Comparison of ENCODE assay signal across 14 cellular contexts in genomic region chr9:130665029-130665430, GRCh38. TPM values are rescaled to one million over a fixed set of nuclear protein-coding genes. Genes with fewer than 3 reads are reported as not detected.
DNase-seq lines count a peak whose midpoint lies in the region; ATAC-seq, FAIRE-seq and TF ChIP-seq lines count a peak whose summit lies in the region.
"Had no signal": no experiment of that assay in that cellular context is flagged by ENCODE, and none has a peak within 500 bp of the region (broad histone marks: within the 10 kb centered on the region; RNA-seq: fewer than 3 reads in every experiment).

No MANE protein-coding gene starts in this region.

- H2AFZ ChIP-seq in K562 (ENCODE audit: low read depth, low read length): no peak overlapping the region

- ATAC-seq in K562: no peak
- no peak for ATAC-seq in naive thymus-derived CD4-positive, alpha-beta T cell
- ATAC-seq: activated CD4-positive, CD25-positive, alpha-beta regulatory T cell treated with anti-CD3 and anti-CD28 coated beads, Interleukin-2, amount 50 U/mL, for 24 hours had no signal

- no peak for FAIRE-seq in K562 (lab: Jason Lieb, UNC)
- FAIRE-seq: islet of Langerhans had no signal

- H3K4me3 ChIP-seq in K562: no peak overlapping the region
- no peak overlapping the region for H3K4me3 ChIP-seq in naive thymus-derived CD4-positive, alpha-beta T cell (ENCODE audit: low read length)
- H3K4me3 ChIP-seq: BLaER1 had no signal

- 16% methylated on average over 12 of the region's 26 CpGs for WGBS in K562 (ENCODE audit: insufficient coverage, low coverage, missing lambda C conversion rate)

- H3K27ac ChIP-seq in K562 (ENCODE audit: extremely low read depth, low read depth, low read length): no peak overlapping the region
- no peak overlapping the region for H3K27ac ChIP-seq in naive thymus-derived CD4-positive, alpha-beta T cell (ENCODE audit: low read depth, low read length)
- H3K27ac ChIP-seq: BLaER1 had no signal

- no peaks in the 10 kb centered on the region for H3K9me1 ChIP-seq in K562 (ENCODE audit: control insufficient read depth, insufficient read depth, low read length)

- peaks cover 34 to 75% (median 45%) of the 10 kb centered on the region in 5 donors for H3K27me3 Mint-ChIP-seq in naive thymus-derived CD4-positive, alpha-beta T cell

- no peak for TF ChIP-seq RAD21 in K562 (CRISPR knock-in tag; conservative IDR thresholded peaks at IDR 0.05 in 1 of 2, IDR thresholded peaks at IDR 0.05 in 1 of 2)

- CTCF ChIA-PET in K562 (lab: Yijun Ruan, JAX; ENCODE audit: low intra/inter-chr PET ratio): no interaction called here
- CTCF ChIA-PET in naive thymus-derived CD4-positive, alpha-beta T cell (lab: Charles Lee): no interaction called here

- H3K4me3 Mint-ChIP-seq in naive thymus-derived CD4-positive, alpha-beta T cell: peak overlapping the region in 9 of 10 donors; percentile 43 to 91 (median 64)

- peak overlapping the region; percentile 41; the same call in 1 of the 2 replicates for H3K9ac ChIP-seq in ES-I3 (ENCODE audit: low read depth, low read length)
- H3K9ac ChIP-seq in K562 (ENCODE audit: insufficient read depth in 1 of 2, low read depth in 2 of 2, low read length in 2 of 2): no peak overlapping the region
- H3K9ac ChIP-seq: BLaER1 had no signal

- H3K4me2 ChIP-seq in K562 (ENCODE audit: insufficient read depth, low read length): no peak overlapping the region
- H3K4me2 ChIP-seq: BLaER1 had no signal

- H3K36me3 ChIP-seq in ES-I3 (ENCODE audit: insufficient read depth, low read length) (no peaks in the 10 kb centered on the region), K562 (ENCODE audit: control insufficient read depth, insufficient read depth, low read length) (no peaks in the 10 kb centered on the region)
- no peaks in the 10 kb centered on the region for H3K36me3 ChIP-seq in naive thymus-derived CD4-positive, alpha-beta T cell (ENCODE audit: control insufficient read depth in 2 of 3, insufficient read depth in 3 of 3, low read length in 3 of 3)
- H3K36me3 ChIP-seq: BLaER1 had no signal

- peaks cover 6% of the 10 kb centered on the region; the same call in 1 of the 2 replicates for H4K20me1 ChIP-seq in K562 (replicated peaks; ENCODE audit: control insufficient read depth, insufficient read depth, low read length)

- H3K9me3 ChIP-seq in ES-I3 (ENCODE audit: control insufficient read depth, insufficient read depth, low read length) (no peaks in the 10 kb centered on the region), K562 (replicated peaks; ENCODE audit: control insufficient read depth, insufficient read depth, low read depth, low read length) (no peaks in the 10 kb centered on the region)
- H3K9me3 ChIP-seq in naive thymus-derived CD4-positive, alpha-beta T cell (ENCODE audit: control insufficient read depth in 2 of 3, low read length in 3 of 3): no peaks in the 10 kb centered on the region
- H3K9me3 ChIP-seq: BLaER1 had no signal

- no peak for TF ChIP-seq POLR2A in K562 (conservative IDR thresholded peaks at IDR 0.05)

- POLR2A ChIA-PET in K562 (lab: Yijun Ruan, JAX): interaction anchor here (1.1 kb wide), 1 partner anchor 130 kb away, joined by 4 read pairs; no protein-coding TSS in a partner anchor
- POLR2A ChIA-PET in naive thymus-derived CD4-positive, alpha-beta T cell (lab: Charles Lee): no interaction called here

- H3K36me3 Mint-ChIP-seq in naive thymus-derived CD4-positive, alpha-beta T cell: peaks cover 0 to 2% (median 0%) of the 10 kb centered on the region in 5 donors

- DNase-seq in AG20443 (ENCODE audit: low spot score): peak; percentile 9
- DNase-seq in K562 (ENCODE audit: extremely low read depth in 1 of 4, low spot score in 3 of 4): no peak
- no peak for DNase-seq in naive thymus-derived CD4-positive, alpha-beta T cell
- no peak for DNase-seq in NCI-H526 (lab: John Stamatoyannopoulos, UW)
- no peak for DNase-seq in kidney tubule cell (ENCODE audit: low spot score)
- no peak for DNase-seq in dedifferentiated amniotic fluid mesenchymal stem cell (ENCODE audit: extremely low spot score)
- DNase-seq: DND-41, midbrain, NCI-H2107 had no signal

- in situ Hi-C loops in K562 (cut with MboI): no loop called here

- peaks cover 61 to 80% of the 10 kb centered on the region in 2 experiments for H3K27me3 ChIP-seq in K562 (ENCODE audit: control insufficient read depth in 2 of 2, insufficient read depth in 2 of 2, low read length in 2 of 2)
- H3K27me3 ChIP-seq in naive thymus-derived CD4-positive, alpha-beta T cell (ENCODE audit: control insufficient read depth in 2 of 2, insufficient read depth in 2 of 2, low read length in 2 of 2): peaks cover 3 to 35% of the 10 kb centered on the region in 2 donors

- no peaks in the 10 kb centered on the region; the same call in 1 of the 2 replicates for H3K4me1 ChIP-seq in ES-I3 (ENCODE audit: insufficient read depth, low read length)
- peaks cover 0 to 59% of the 10 kb centered on the region in 2 experiments; a peak in 2 of 5 replicates for H3K4me1 ChIP-seq in K562 (replicated peaks in 1 of 2; ENCODE audit: control insufficient read depth in 2 of 2, insufficient read depth in 2 of 2, low read length in 2 of 2)
- peaks cover 6 to 18% of the 10 kb centered on the region in 2 donors for H3K4me1 ChIP-seq in naive thymus-derived CD4-positive, alpha-beta T cell (ENCODE audit: control insufficient read depth in 2 of 2, insufficient read depth in 2 of 2, low read length in 2 of 2)
- H3K4me1 ChIP-seq: BLaER1 had no signal

- BruUV-seq in K562 (replicated peaks; lab: Mats Ljungman, UMichigan): no TSS peak

- peaks cover 0 to 3% (median 0%) of the 10 kb centered on the region in 11 donors for H3K9me3 Mint-ChIP-seq in naive thymus-derived CD4-positive, alpha-beta T cell

- no peak overlapping the region for H3K27ac Mint-ChIP-seq in naive thymus-derived CD4-positive, alpha-beta T cell

- TF ChIP-seq EP300 in K562 (IDR thresholded peaks at IDR 0.05; ENCODE audit: low read length): no peak

- intact Hi-C loops in K562 (cut with micrococcal nuclease): no loop called here
- intact Hi-C loops in naive thymus-derived CD4-positive, alpha-beta T cell (cut with micrococcal nuclease): no loop called here

- H3K4me1 Mint-ChIP-seq in naive thymus-derived CD4-positive, alpha-beta T cell: peaks cover 9 to 32% (median 23%) of the 10 kb centered on the region in 7 donors

- H3K79me2 ChIP-seq in K562 (ENCODE audit: control insufficient read depth, insufficient read depth, low read length): no peaks in the 10 kb centered on the region

- no peak for TF ChIP-seq CTCF in K562 (IDR thresholded peaks at IDR 0.05 in 2 of 3, conservative IDR thresholded peaks at IDR 0.05 in 1 of 3; ENCODE audit: insufficient read depth in 2 of 3, low read depth in 1 of 3, low read length in 3 of 3)

TF ChIP-seq in K562, 482 proteins besides CTCF, POLR2A, EP300 and RAD21 (continues in another document):
- 0 out of 2 replicates have a peak, but pooled peaks have one; percentile 23 for TF ChIP-seq EGR1 (conservative IDR thresholded peaks at IDR 0.05)
- TF ChIP-seq STAG1 (CRISPR knock-in tag; IDR thresholded peaks at IDR 0.05; ENCODE audit: borderline replicate concordance): no peak

RNA-seq across cellular contexts. Expression of gene PRDM12, which starts 0.6 kb away (rescaled TPM):
- 0.12 TPM in 1 of 2 replicates, not detected in the other for total RNA-seq in K562 (2011; cell fraction: chromatin; rRNA removed; ENCODE audit: low replicate concordance)
- total RNA-seq in K562 (2011; cell fraction: nucleolus; rRNA removed): 0.26 and 0.33 TPM in 2 replicates
- 0.22 and 0.31 TPM in 2 replicates for total RNA-seq in K562 (2011; cell fraction: nucleoplasm; rRNA removed)
- total RNA-seq in K562 (2014; rRNA removed) (0.08 and 0.09 TPM in 2 replicates), K562 (2014; rRNA removed; fragmentation: Illumina TruSeq; extraction: Trizol) (0.10 TPM in 1 of 2 replicates, not detected in the other), K562 (2015; rRNA removed; fragmentation: Illumina TruSeq; extraction: Trizol) (0.08 TPM in 1 of 2 replicates, not detected in the other), K562 (2021) (0.22 and 0.25 TPM in 2 replicates)
- polyA plus RNA-seq in K562 (2011; rRNA removed) (0.04 and 0.07 TPM in 2 replicates), K562 (2014; fragmentation: Illumina TruSeq; extraction: Trizol) (0.11 and 0.18 TPM in 2 replicates), K562 (2014; fragmentation: Nextera tagmentation; extraction: Ambion mirVana) (under 1 TPM; 0.04 to 0.06 TPM), K562 (2014; rRNA removed) (0.05 TPM in 1 of 2 replicates, not detected in the other)
- 0.03 and 0.16 TPM in 2 replicates for polyA plus RNA-seq in K562 (2011; cell fraction: cytosol; rRNA removed)
- 0.17 and 0.28 TPM in 2 replicates for polyA plus RNA-seq in K562 (2011; cell fraction: nucleus; rRNA removed)
- polyA plus RNA-seq in K562 (2012): 0.13 and 0.21 TPM in 2 replicates
- polyA minus RNA-seq in K562 (2011; rRNA and poly(A)+ RNA removed): 0.06 TPM in 1 of 2 replicates, not detected in the other
- not detected in 2 replicates for polyA minus RNA-seq in K562 (2011; cell fraction: cytosol; rRNA and poly(A)+ RNA removed)
- polyA minus RNA-seq in K562 (2011; cell fraction: nucleus; rRNA and poly(A)+ RNA removed): 0.22 and 0.27 TPM in 2 replicates
- total RNA-seq in naive thymus-derived CD4-positive, alpha-beta T cell: not detected
- under 1 TPM in 1 of 2 donors, not detected in 1; 0.07 TPM for polyA plus RNA-seq in naive thymus-derived CD4-positive, alpha-beta T cell
- total RNA-seq: M059J had no signal

RNA-seq across cellular contexts. Expression of gene EXOSC2, which starts 28.6 kb away (rescaled TPM):
- total RNA-seq in K562 (2011; cell fraction: chromatin; rRNA removed; ENCODE audit: low replicate concordance): 184 and 273 TPM in 2 replicates
- 146 and 158 TPM in 2 replicates for total RNA-seq in K562 (2011; cell fraction: nucleolus; rRNA removed)
- total RNA-seq in K562 (2011; cell fraction: nucleoplasm; rRNA removed): 163 and 165 TPM in 2 replicates
- total RNA-seq in K562 (2014; rRNA removed) (48.5 and 50.6 TPM in 2 replicates), K562 (2014; rRNA removed; fragmentation: Illumina TruSeq; extraction: Trizol) (101 and 105 TPM in 2 replicates), K562 (2015; rRNA removed; fragmentation: Illumina TruSeq; extraction: Trizol) (81.4 and 87.0 TPM in 2 replicates), K562 (2021) (67.1 and 71.8 TPM in 2 replicates)
- polyA plus RNA-seq in K562 (2011; rRNA removed) (59.9 and 87.5 TPM in 2 replicates), K562 (2014; fragmentation: Illumina TruSeq; extraction: Trizol) (69.1 and 77.6 TPM in 2 replicates), K562 (2014; fragmentation: Nextera tagmentation; extraction: Ambion mirVana) (10 to 100 TPM; 46.0 to 89.0 TPM), K562 (2014; rRNA removed) (66.5 and 75.3 TPM in 2 replicates)
- polyA plus RNA-seq in K562 (2011; cell fraction: cytosol; rRNA removed): 43.9 and 54.9 TPM in 2 replicates
- 73.0 and 84.7 TPM in 2 replicates for polyA plus RNA-seq in K562 (2011; cell fraction: nucleus; rRNA removed)
- polyA plus RNA-seq in K562 (2012): 29.1 and 50.1 TPM in 2 replicates
- polyA minus RNA-seq in K562 (2011; rRNA and poly(A)+ RNA removed): 133 and 165 TPM in 2 replicates
- 30.0 and 37.4 TPM in 2 replicates for polyA minus RNA-seq in K562 (2011; cell fraction: cytosol; rRNA and poly(A)+ RNA removed)
- polyA minus RNA-seq in K562 (2011; cell fraction: nucleus; rRNA and poly(A)+ RNA removed): 44.0 and 56.3 TPM in 2 replicates
- total RNA-seq in naive thymus-derived CD4-positive, alpha-beta T cell: 10 to 100 TPM; 44.2 to 60.7 (median 59.5) TPM
- 10 to 100 TPM; 31.4 to 39.9 TPM for polyA plus RNA-seq in naive thymus-derived CD4-positive, alpha-beta T cell
